Comparison of ENCODE assay signal across 10 cellular contexts in the genomic region with DNA sequence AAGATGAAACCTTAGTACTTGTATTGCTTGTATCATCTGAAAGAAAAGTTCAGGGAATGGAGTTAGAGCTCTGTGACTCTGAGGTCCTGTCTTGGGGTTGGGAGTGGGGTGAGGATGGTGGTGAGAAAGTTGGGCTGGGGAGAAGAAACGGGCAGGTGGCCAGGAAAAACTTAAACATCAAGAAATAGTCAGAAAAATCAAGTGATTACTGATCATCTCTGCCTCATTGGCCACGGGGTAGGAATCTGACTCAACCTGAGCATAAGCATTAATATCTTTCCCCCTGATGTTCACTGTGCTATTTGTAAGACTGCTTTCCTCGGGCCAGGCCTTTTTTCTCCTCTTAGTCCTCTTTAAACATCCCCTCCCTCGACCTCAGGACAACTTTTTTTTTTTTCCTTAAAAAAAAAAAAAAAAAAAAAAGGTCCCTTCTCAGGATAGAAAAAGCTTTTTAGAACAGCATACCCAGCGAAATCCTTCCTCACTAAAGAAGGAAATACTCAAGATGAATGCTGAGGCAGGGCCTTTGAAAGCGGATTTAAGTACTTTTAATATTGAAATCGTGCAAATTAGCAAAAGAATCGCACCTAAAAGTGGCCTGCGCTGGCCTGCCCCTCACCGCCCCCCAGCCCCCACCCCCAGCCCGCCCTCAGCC. TPM values are rescaled to one million over a fixed set of nuclear protein-coding genes. Genes with fewer than 3 reads are reported as not detected.
A peak's percentile ranks its signal among the peaks of the same experiment; 100 is the strongest.
DNase-seq lines count a peak whose midpoint lies in the region; ATAC-seq and TF ChIP-seq lines count a peak whose summit lies in the region.
"Had no signal": no experiment of that assay in that cellular context is flagged by ENCODE, and none has a peak within 500 bp of the region (broad histone marks: within the 10 kb centered on the region; RNA-seq: fewer than 3 reads in every experiment).

No MANE protein-coding gene starts in this region.

- no peaks in the 10 kb centered on the region for H3K9me3 ChIP-seq in HUES6 (ENCODE audit: control insufficient read depth, insufficient read depth, low read depth, low read length)

- H3K27ac ChIP-seq in HUES6 (ENCODE audit: low read depth, low read length) (no peak overlapping the region), temporal lobe (ENCODE audit: low read depth, low read length) (peak overlapping the region; percentile 93)

- H3K9ac ChIP-seq in HUES6 (ENCODE audit: low read length) = no peak overlapping the region

- no peak for ATAC-seq in HG02840 (IDR thresholded peaks at IDR 0.05; ENCODE audit: low FRiP score, unreplicated experiment)
- ATAC-seq: activated CD8-positive, alpha-beta T cell treated with anti-CD3 and anti-CD28 coated beads for 36 hours had no signal

- H3K4me3 ChIP-seq in HUES6 (ENCODE audit: low read depth, low read length) (peak overlapping the region; percentile 49), cardiac fibroblast (replicated peaks in 1 of 2; ENCODE audit: low read depth in 2 of 2, low read length in 2 of 2) (peak overlapping the region; percentile 19 to 89)

- no peak for TF ChIP-seq CTCF in cardiac fibroblast (IDR thresholded peaks at IDR 0.05; ENCODE audit: low read depth, low read length)

- H3K4me1 ChIP-seq in HUES6 (ENCODE audit: control insufficient read depth, insufficient read depth, low read length) = peaks cover 55% of the 10 kb centered on the region

- DNase-seq in cardiac fibroblast (ENCODE audit: low read depth in 2 of 2) (peak; percentile 63 to 67), kidney glomerular epithelial cell (lab: John Stamatoyannopoulos, UW) (peak; percentile 47), NK-92 (lab: John Stamatoyannopoulos, UW; ENCODE audit: unreplicated experiment) (no peak), HuH-7 (ENCODE audit: low spot score) (no peak)
- DNase-seq: activated CD8-positive, alpha-beta T cell treated with anti-CD3 and anti-CD28 coated beads for 36 hours; SHP77 treated with DMSO at 0.1 percent for 48 hours; stimulated activated CD8-positive, alpha-beta memory T cell treated with anti-CD3 and anti-CD28 coated beads, Interleukin-4, amount 100 ng/mL, for 48 hours had no signal

- H3K27me3 ChIP-seq in HUES6 (ENCODE audit: control insufficient read depth, insufficient read depth, low read length) = peaks cover 79% of the 10 kb centered on the region

- no peaks in the 10 kb centered on the region for H3K36me3 ChIP-seq in HUES6 (ENCODE audit: control insufficient read depth, insufficient read depth, low read length)

RNA-seq across cellular contexts. Expression of gene MEIS2, which starts 5.7 kb away (rescaled TPM):
- 242 TPM for total RNA-seq in temporal lobe

Comparison
In these comparisons a context has a peak if more than half of its experiments do, and no peak if none do; other contexts are left out.
1. DNase-seq: peak in cardiac fibroblast (2 of 2) and kidney glomerular epithelial cell (single experiment); none in NK-92 (single experiment) and HuH-7 (single experiment).